ENCODE assay signal across 9 cellular contexts in genomic region chr19:40191836-40192646, GRCh38. TPM values are rescaled to one million over a fixed set of nuclear protein-coding genes. Genes with fewer than 3 reads are reported as not detected.
DNase-seq lines count a peak whose midpoint lies in the region; ATAC-seq and TF ChIP-seq lines count a peak whose summit lies in the region.
"Had no signal": no experiment of that assay in that cellular context is flagged by ENCODE, and none has a peak within 500 bp of the region (broad histone marks: within the 10 kb centered on the region; RNA-seq: fewer than 3 reads in every experiment).

No MANE protein-coding gene starts in this region.

- H3K36me3 ChIP-seq in GM23338 (ENCODE audit: insufficient read depth), result no peaks in the 10 kb centered on the region

- peaks cover 13% of the 10 kb centered on the region for H3K4me1 ChIP-seq in GM23338 (ENCODE audit: insufficient read depth)

- TF ChIP-seq CTCF in GM23338 (conservative IDR thresholded peaks at IDR 0.05; ENCODE audit: low read depth in 2 of 2) (peak in 1 of 2 experiments; percentile 53; a peak in 2 of 4 replicates), astrocyte of the cerebellum (IDR thresholded peaks at IDR 0.05; ENCODE audit: low read depth, low read length, missing control alignments) (no peak)

- no peak overlapping the region for H3K27ac Mint-ChIP-seq in GM23338
- peak overlapping the region in 3 of 6 donors; percentile 24 to 40 (median 31) for H3K27ac Mint-ChIP-seq in immature natural killer cell

- H3K36me3 Mint-ChIP-seq in GM23338 (ENCODE audit: low read depth) (no peaks in the 10 kb centered on the region; the same call in 2 of the 3 replicates), immature natural killer cell (no peaks in the 10 kb centered on the region)

- 0 out of 2 replicates have a peak, but pooled peaks cover 3% of the 10 kb centered on the region for H3F3A ChIP-seq in GM23338 (replicated peaks; ENCODE audit: low read depth)

- H4K20me1 ChIP-seq in GM23338 (replicated peaks; ENCODE audit: insufficient read depth), result no peaks in the 10 kb centered on the region

- no peaks in the 10 kb centered on the region for H3K27me3 ChIP-seq in GM23338 (ENCODE audit: insufficient read depth)

- H3K27ac ChIP-seq in GM23338 (ENCODE audit: low read depth), result no peak overlapping the region

- no peaks in the 10 kb centered on the region for H3K9me2 ChIP-seq in GM23338 (ENCODE audit: insufficient read depth)

- H2AFZ ChIP-seq in GM23338, result peak overlapping the region; percentile 43

- in situ Hi-C loops in astrocyte of the cerebellum (cut with HindIII; ENCODE audit: low sequenced_read_pairs), result no loop called here

- H3K4me3 Mint-ChIP-seq in GM23338 (peak overlapping the region; percentile 61), immature natural killer cell (peak overlapping the region; percentile 32 to 77 (median 66))

- H3K79me2 ChIP-seq in GM23338 (replicated peaks; ENCODE audit: insufficient read depth), result no peaks in the 10 kb centered on the region

- peaks cover 14% of the 10 kb centered on the region for H3K27me3 Mint-ChIP-seq in GM23338 (ENCODE audit: insufficient read depth, low read depth, poor library complexity)
- H3K27me3 Mint-ChIP-seq in immature natural killer cell (ENCODE audit: low read depth in 3 of 3), result peaks cover 1 to 7% (median 3%) of the 10 kb centered on the region in 3 donors

- H3K4me3 ChIP-seq in GM23338 (peak overlapping the region; percentile 99), astrocyte of the cerebellum (ENCODE audit: low read depth, low read length) (peak overlapping the region; percentile 92)

- no peaks in the 10 kb centered on the region for H3K9me3 Mint-ChIP-seq in GM23338
- H3K9me3 Mint-ChIP-seq in immature natural killer cell, result no peaks in the 10 kb centered on the region

- H3K4me1 Mint-ChIP-seq in GM23338, result peaks cover 15% of the 10 kb centered on the region
- H3K4me1 Mint-ChIP-seq in immature natural killer cell, result peaks cover 28 to 44% of the 10 kb centered on the region in 2 donors

- ATAC-seq in GM23338, result peak; percentile 81
- ATAC-seq in GM18502 (IDR thresholded peaks at IDR 0.05; ENCODE audit: poor library complexity, unreplicated experiment), result no peak

- DNase-seq in DMS 273 (lab: John Stamatoyannopoulos, UW; ENCODE audit: unreplicated experiment) (peak; percentile 60), DMS 273 treated with DMSO at 0.1 percent for 48 hours (lab: John Stamatoyannopoulos, UW) (no peak), GM23338 (ENCODE audit: low spot score) (peak; percentile 85), NOMO-1 treated with DMSO at 0.1 percent for 48 hours (lab: John Stamatoyannopoulos, UW; ENCODE audit: unreplicated experiment) (peak; percentile 3), astrocyte of the cerebellum (ENCODE audit: low read depth) (no peak), immature natural killer cell (peak; percentile 11 to 20 (median 16))
- DNase-seq in stimulated activated CD4-positive, alpha-beta T cell treated with anti-CD3 and anti-CD28 coated beads, Interleukin-2, amount 100 ng/mL, for 24 hours, result peak; percentile 19 to 43

- peak overlapping the region; percentile 89 for H3K4me2 ChIP-seq in GM23338

TF ChIP-seq in GM23338, 12 proteins besides CTCF, POLR2A, EP300 and RAD21:
- TF ChIP-seq ZNF331 (CRISPR knock-in tag; IDR thresholded peaks at IDR 0.05; ENCODE audit: low read depth) (no peak), JUNB (IDR thresholded peaks at IDR 0.05; ENCODE audit: unreplicated experiment) (no peak), NANOG (IDR thresholded peaks at IDR 0.05; ENCODE audit: borderline replicate concordance) (no peak)

RNA-seq across cellular contexts. Expression of gene MAP3K10, which starts 0.8 kb away (rescaled TPM):
- total RNA-seq in GM23338 (2014; rRNA removed; shearing (Covaris generic)), result 13.7 and 14.5 TPM in 2 replicates
- polyA plus RNA-seq in GM23338 (2016; fragmentation: Nextera tagmentation; extraction: Ambion mirVana) (5.4 and 5.9 TPM in 2 replicates), immature natural killer cell (under 1 TPM in 2 of 3 donors, not detected in 1; 0.36 to 0.42 TPM)

RNA-seq across cellular contexts. Expression of gene TTC9B, which starts 26.1 kb away (rescaled TPM):
- 0.35 and 0.63 TPM in 2 replicates for total RNA-seq in GM23338 (2014; rRNA removed; shearing (Covaris generic))
- polyA plus RNA-seq in GM23338 (2016; fragmentation: Nextera tagmentation; extraction: Ambion mirVana), result 0.23 and 1.0 TPM in 2 replicates
- polyA plus RNA-seq in immature natural killer cell, result not detected
- total RNA-seq: dermis microvascular lymphatic vessel endothelial cell had no signal

RNA-seq across cellular contexts. Expression of gene CCNP, which starts 34.4 kb away (rescaled TPM):
- total RNA-seq in GM23338 (2014; rRNA removed; shearing (Covaris generic)), result 0.39 and 7.1 TPM in 2 replicates
- polyA plus RNA-seq in GM23338 (2016; fragmentation: Nextera tagmentation; extraction: Ambion mirVana) (2.2 and 3.3 TPM in 2 replicates), immature natural killer cell (not detected)
- total RNA-seq: dermis microvascular lymphatic vessel endothelial cell had no signal

Comparison
In these comparisons a context has a peak if more than half of its experiments do, and no peak if none do; other contexts are left out.
1. DNase-seq: peak in DMS 273 (single experiment), GM23338 (single experiment), NOMO-1 treated with DMSO at 0.1 percent for 48 hours (single experiment), immature natural killer cell (3 of 3) and stimulated activated CD4-positive, alpha-beta T cell treated with anti-CD3 and anti-CD28 coated beads, Interleukin-2, amount 100 ng/mL, for 24 hours (2 of 2); none in DMS 273 treated with DMSO at 0.1 percent for 48 hours (single experiment) and astrocyte of the cerebellum (single experiment).